12 cellular contexts compared by ENCODE assay signal in the genomic region with DNA sequence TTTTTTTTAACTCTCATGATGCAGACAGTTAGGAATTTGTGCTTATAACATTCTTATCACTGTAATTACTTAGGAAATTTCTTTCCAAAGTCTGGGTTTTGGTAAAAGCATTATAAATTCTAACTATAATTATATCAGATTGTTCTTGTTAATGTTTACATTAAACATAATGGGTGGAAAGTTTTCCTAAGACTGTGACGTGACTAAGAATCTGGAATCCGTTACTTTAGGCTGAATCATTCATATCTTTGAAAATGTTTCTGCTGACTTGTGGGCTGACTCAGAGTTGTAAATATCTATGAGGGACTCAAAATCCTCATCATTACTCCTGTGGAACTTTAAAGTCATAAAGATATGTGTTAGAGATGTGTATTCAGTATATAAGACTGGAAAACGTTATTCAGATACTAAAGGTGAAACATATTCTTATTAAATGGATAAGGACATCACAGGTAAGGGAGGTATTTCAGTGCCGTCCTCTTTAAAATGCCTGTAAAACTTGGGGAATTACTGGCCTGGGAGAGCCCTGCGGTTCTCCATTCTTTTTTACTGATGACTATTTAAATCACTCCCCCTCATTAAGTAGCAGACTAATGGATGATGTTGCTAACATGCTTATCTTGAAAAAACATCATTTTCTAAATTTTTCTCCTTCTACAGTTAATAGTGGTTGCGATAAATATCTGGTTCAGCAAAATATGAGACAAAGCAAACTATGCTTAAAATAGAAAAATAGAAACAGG.
DNase-seq lines count a peak whose midpoint lies in the region; ATAC-seq and TF ChIP-seq lines count a peak whose summit lies in the region.
"Had no signal": no experiment of that assay in that cellular context is flagged by ENCODE, and none has a peak within 500 bp of the region (broad histone marks: within the 10 kb centered on the region; RNA-seq: fewer than 3 reads in every experiment).

No MANE protein-coding gene starts in this region.

- H3K36me3 ChIP-seq in mesenchymal stem cell (ENCODE audit: control insufficient read depth in 1 of 2, insufficient read depth in 2 of 2, low read depth in 1 of 2, low read length in 2 of 2) = peaks cover 0 to 2% of the 10 kb centered on the region in 2 experiments

- H3K4me3 ChIP-seq in AG04449 (ENCODE audit: low read depth, low read length) (no peak overlapping the region), mesenchymal stem cell (ENCODE audit: insufficient read depth in 1 of 2, low read depth in 1 of 2, low read length in 2 of 2) (peak overlapping the region in 1 of 2 experiments; percentile 16), lower leg skin (ENCODE audit: low read depth, poor library complexity, severe bottlenecking) (no peak overlapping the region)
- H3K4me3 ChIP-seq: GM12878 had no signal

- no peak overlapping the region for H2BK15ac ChIP-seq in mesenchymal stem cell (ENCODE audit: low read depth, poor library complexity, severe bottlenecking)

- no peak for TF ChIP-seq POLR2A in lower leg skin (IDR thresholded peaks at IDR 0.05)

- peaks cover 16% of the 10 kb centered on the region for H3K4me1 ChIP-seq in mesenchymal stem cell (ENCODE audit: control insufficient read depth, insufficient read depth, low read depth, low read length)

- intact Hi-C loops in lower leg skin (cut with DNase I; ENCODE audit: low total_unique reads) = no loop called here

- no peak for TF ChIP-seq CTCF in AG04449 (IDR thresholded peaks at IDR 0.05; ENCODE audit: insufficient read depth, low read length, missing control alignments)
- no peak for TF ChIP-seq CTCF in chondrocyte (IDR thresholded peaks at IDR 0.05)
- TF ChIP-seq CTCF in lower leg skin (IDR thresholded peaks at IDR 0.05) = no peak

- no peak overlapping the region for H4K91ac ChIP-seq in mesenchymal stem cell (ENCODE audit: low read length)

- no peak for ATAC-seq in HG03280 (IDR thresholded peaks at IDR 0.05; ENCODE audit: unreplicated experiment)
- ATAC-seq in HG02884 (IDR thresholded peaks at IDR 0.05; ENCODE audit: unreplicated experiment) = no peak
- ATAC-seq: GM12878 had no signal

- peaks cover 1% of the 10 kb centered on the region for H3K79me1 ChIP-seq in mesenchymal stem cell (replicated peaks; ENCODE audit: low read length, poor library complexity, severe bottlenecking)

- peaks cover 75% of the 10 kb centered on the region for H3K4me1 Mint-ChIP-seq in chondrocyte (ENCODE audit: low read depth)
- H3K4me1 Mint-ChIP-seq: CD14-positive monocyte had no signal

- no peaks in the 10 kb centered on the region for H3K9me3 Mint-ChIP-seq in chondrocyte (ENCODE audit: low read depth)

- H3K27me3 Mint-ChIP-seq in chondrocyte (ENCODE audit: low read depth) = no peaks in the 10 kb centered on the region

- H3K36me3 Mint-ChIP-seq in chondrocyte (ENCODE audit: low read depth) = peaks cover 29% of the 10 kb centered on the region
- H3K36me3 Mint-ChIP-seq: CD14-positive monocyte had no signal

- H4K8ac ChIP-seq in mesenchymal stem cell (ENCODE audit: low read length) = no peak overlapping the region

- H2AK5ac ChIP-seq in mesenchymal stem cell (ENCODE audit: low read length, severe bottlenecking) = no peak overlapping the region

- H2BK12ac ChIP-seq in mesenchymal stem cell (ENCODE audit: low read length in 2 of 2) = no peak overlapping the region

- H3K14ac ChIP-seq in mesenchymal stem cell (ENCODE audit: low read length in 2 of 2) = no peak overlapping the region

- CTCF ChIA-PET in AG04449 (lab: Yijun Ruan, JAX) = no interaction called here

- H3K4me2 ChIP-seq in mesenchymal stem cell (ENCODE audit: low read length, poor library complexity, severe bottlenecking) = peak overlapping the region; percentile 61

- peak overlapping the region; percentile 82 for H3K9ac ChIP-seq in mesenchymal stem cell (ENCODE audit: low read length)

- no peak overlapping the region for H2BK120ac ChIP-seq in mesenchymal stem cell (ENCODE audit: low read depth, low read length)

- DNase-seq in AG04449 (ENCODE audit: low read depth, low spot score) (peak; percentile 94), LoVo (ENCODE audit: low spot score) (peak; percentile 71), chondrocyte (ENCODE audit: low spot score) (no peak), mesenchymal stem cell (peak; percentile 97), lower leg skin (ENCODE audit: low spot score in 2 of 2) (no peak)
- no peak for DNase-seq in activated CD8-positive, alpha-beta memory T cell treated with anti-CD3 and anti-CD28 coated beads, Interleukin-2, amount 50 U/mL, for 4 hours
- DNase-seq: KG1, NCI-H526 had no signal

- H2BK5ac ChIP-seq in mesenchymal stem cell (ENCODE audit: low read depth, low read length, poor library complexity, severe bottlenecking) = no peak overlapping the region

- H3K4me3 Mint-ChIP-seq in chondrocyte (ENCODE audit: unreplicated experiment) = peak overlapping the region; percentile 56
- H3K4me3 Mint-ChIP-seq: CD14-positive monocyte had no signal

- no peak overlapping the region for H2AFZ ChIP-seq in mesenchymal stem cell (ENCODE audit: low read depth, low read length)

- H3K9me3 ChIP-seq in mesenchymal stem cell (ENCODE audit: control insufficient read depth, low read length) = no peaks in the 10 kb centered on the region

- no peaks in the 10 kb centered on the region for H3K27me3 ChIP-seq in mesenchymal stem cell (ENCODE audit: control insufficient read depth in 1 of 2, insufficient read depth in 1 of 2, low read length in 2 of 2)

- peak overlapping the region; percentile 95 for H3K27ac Mint-ChIP-seq in chondrocyte (ENCODE audit: unreplicated experiment)
- H3K27ac Mint-ChIP-seq: CD14-positive monocyte had no signal

- H3K4ac ChIP-seq in mesenchymal stem cell (ENCODE audit: low read depth in 1 of 2, low read length in 2 of 2) = no peak overlapping the region

- WGBS in mesenchymal stem cell = 0% methylated on average over 2 of the region's 6 CpGs
- 61 to 69% methylated on average over 6 of the region's 6 CpGs for WGBS in lower leg skin, 2 donors

- H3K23ac ChIP-seq in mesenchymal stem cell (ENCODE audit: low read length in 2 of 2) = no peak overlapping the region

- peak overlapping the region; percentile 92 for H3K27ac ChIP-seq in mesenchymal stem cell (ENCODE audit: low read length, poor library complexity, severe bottlenecking)

- POLR2A ChIA-PET in AG04449 (lab: Yijun Ruan, JAX) = no interaction called here

- H3K18ac ChIP-seq in mesenchymal stem cell (ENCODE audit: low read depth in 1 of 2, low read length in 2 of 2) = no peak overlapping the region

Comparison
In these comparisons a context has a peak if more than half of its experiments do, and no peak if none do; other contexts are left out.
1. DNase-seq: peak in AG04449 (single experiment), LoVo (single experiment) and mesenchymal stem cell (single experiment); none in chondrocyte (single experiment), lower leg skin (0 of 2) and activated CD8-positive, alpha-beta memory T cell treated with anti-CD3 and anti-CD28 coated beads, Interleukin-2, amount 50 U/mL, for 4 hours (single experiment).